ENCODE assay signal across 1 cellular context in genomic region chr20:50398064-50398463, GRCh38.
TF ChIP-seq lines count a peak whose summit lies in the region.

No MANE protein-coding gene starts in this region.

TF ChIP-seq in HepG2, 621 proteins besides CTCF, POLR2A, EP300 and RAD21 (continued from another document):
- TF ChIP-seq, protein P1, sequence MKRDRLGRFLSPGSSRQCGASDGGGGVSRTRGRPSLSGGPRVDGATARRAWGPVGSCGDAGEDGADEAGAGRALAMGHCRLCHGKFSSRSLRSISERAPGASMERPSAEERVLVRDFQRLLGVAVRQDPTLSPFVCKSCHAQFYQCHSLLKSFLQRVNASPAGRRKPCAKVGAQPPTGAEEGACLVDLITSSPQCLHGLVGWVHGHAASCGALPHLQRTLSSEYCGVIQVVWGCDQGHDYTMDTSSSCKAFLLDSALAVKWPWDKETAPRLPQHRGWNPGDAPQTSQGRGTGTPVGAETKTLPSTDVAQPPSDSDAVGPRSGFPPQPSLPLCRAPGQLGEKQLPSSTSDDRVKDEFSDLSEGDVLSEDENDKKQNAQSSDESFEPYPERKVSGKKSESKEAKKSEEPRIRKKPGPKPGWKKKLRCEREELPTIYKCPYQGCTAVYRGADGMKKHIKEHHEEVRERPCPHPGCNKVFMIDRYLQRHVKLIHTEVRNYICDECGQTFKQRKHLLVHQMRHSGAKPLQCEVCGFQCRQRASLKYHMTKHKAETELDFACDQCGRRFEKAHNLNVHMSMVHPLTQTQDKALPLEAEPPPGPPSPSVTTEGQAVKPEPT (CRISPR knock-in tag; IDR thresholded peaks at IDR 0.05; ENCODE audit: low read depth) = no peak
- TF ChIP-seq YEATS4 (CRISPR knock-in tag; IDR thresholded peaks at IDR 0.05; ENCODE audit: borderline replicate concordance) = no peak
- TF ChIP-seq DNMT1 (CRISPR knock-in tag; IDR thresholded peaks at IDR 0.05) = no peak
- TF ChIP-seq, protein P2, sequence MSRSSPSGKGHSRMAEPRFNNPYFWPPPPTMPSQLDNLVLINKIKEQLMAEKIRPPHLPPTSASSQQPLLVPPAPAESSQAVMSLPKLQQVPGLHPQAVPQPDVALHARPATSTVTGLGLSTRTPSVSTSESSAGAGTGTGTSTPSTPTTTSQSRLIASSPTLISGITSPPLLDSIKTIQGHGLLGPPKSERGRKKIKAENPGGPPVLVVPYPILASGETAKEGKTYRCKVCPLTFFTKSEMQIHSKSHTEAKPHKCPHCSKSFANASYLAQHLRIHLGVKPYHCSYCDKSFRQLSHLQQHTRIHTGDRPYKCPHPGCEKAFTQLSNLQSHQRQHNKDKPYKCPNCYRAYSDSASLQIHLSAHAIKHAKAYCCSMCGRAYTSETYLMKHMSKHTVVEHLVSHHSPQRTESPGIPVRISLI (CRISPR knock-in tag; IDR thresholded peaks at IDR 0.05; ENCODE audit: borderline replicate concordance) = no peak
- TF ChIP-seq, protein P3, sequence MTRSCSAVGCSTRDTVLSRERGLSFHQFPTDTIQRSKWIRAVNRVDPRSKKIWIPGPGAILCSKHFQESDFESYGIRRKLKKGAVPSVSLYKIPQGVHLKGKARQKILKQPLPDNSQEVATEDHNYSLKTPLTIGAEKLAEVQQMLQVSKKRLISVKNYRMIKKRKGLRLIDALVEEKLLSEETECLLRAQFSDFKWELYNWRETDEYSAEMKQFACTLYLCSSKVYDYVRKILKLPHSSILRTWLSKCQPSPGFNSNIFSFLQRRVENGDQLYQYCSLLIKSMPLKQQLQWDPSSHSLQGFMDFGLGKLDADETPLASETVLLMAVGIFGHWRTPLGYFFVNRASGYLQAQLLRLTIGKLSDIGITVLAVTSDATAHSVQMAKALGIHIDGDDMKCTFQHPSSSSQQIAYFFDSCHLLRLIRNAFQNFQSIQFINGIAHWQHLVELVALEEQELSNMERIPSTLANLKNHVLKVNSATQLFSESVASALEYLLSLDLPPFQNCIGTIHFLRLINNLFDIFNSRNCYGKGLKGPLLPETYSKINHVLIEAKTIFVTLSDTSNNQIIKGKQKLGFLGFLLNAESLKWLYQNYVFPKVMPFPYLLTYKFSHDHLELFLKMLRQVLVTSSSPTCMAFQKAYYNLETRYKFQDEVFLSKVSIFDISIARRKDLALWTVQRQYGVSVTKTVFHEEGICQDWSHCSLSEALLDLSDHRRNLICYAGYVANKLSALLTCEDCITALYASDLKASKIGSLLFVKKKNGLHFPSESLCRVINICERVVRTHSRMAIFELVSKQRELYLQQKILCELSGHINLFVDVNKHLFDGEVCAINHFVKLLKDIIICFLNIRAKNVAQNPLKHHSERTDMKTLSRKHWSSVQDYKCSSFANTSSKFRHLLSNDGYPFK (CRISPR knock-in tag; IDR thresholded peaks at IDR 0.05; ENCODE audit: borderline replicate concordance) = no peak
- no peak for TF ChIP-seq CENPX (CRISPR knock-in tag; IDR thresholded peaks at IDR 0.05)
